ENCODE assay signal across 2 cellular contexts in genomic region chr9:111531716-111532115, GRCh38.
TF ChIP-seq lines count a peak whose summit lies in the region.

No MANE protein-coding gene starts in this region.

TF ChIP-seq in WTC11, 78 proteins besides CTCF, POLR2A, EP300 and RAD21:
- TF ChIP-seq ATF6 (CRISPR knock-in tag; IDR thresholded peaks at IDR 0.05) (no peak), SMAD3 (CRISPR knock-in tag; IDR thresholded peaks at IDR 0.05; ENCODE audit: borderline replicate concordance) (no peak), NFATC4 (CRISPR knock-in tag; IDR thresholded peaks at IDR 0.05) (no peak), CDX4 (CRISPR knock-in tag; IDR thresholded peaks at IDR 0.05; ENCODE audit: borderline replicate concordance) (no peak), TEAD1 (CRISPR knock-in tag; IDR thresholded peaks at IDR 0.05) (no peak), ZNF121 (CRISPR knock-in tag; IDR thresholded peaks at IDR 0.05) (peak; percentile 97)

TF ChIP-seq in H1, 55 proteins besides CTCF, POLR2A, EP300 and RAD21:
- no peak for TF ChIP-seq CHD1 (IDR thresholded peaks at IDR 0.05; ENCODE audit: low read depth, low read length)
- TF ChIP-seq TBP (IDR thresholded peaks at IDR 0.05; ENCODE audit: low read depth, low read length) = no peak
- no peak for TF ChIP-seq SP2 (IDR thresholded peaks at IDR 0.05; ENCODE audit: low read length)
- no peak for TF ChIP-seq CHD2 (IDR thresholded peaks at IDR 0.05; ENCODE audit: low read length)
- no peak for TF ChIP-seq RNF2 (IDR thresholded peaks at IDR 0.05; ENCODE audit: borderline replicate concordance, low read depth, low read length, missing control alignments, poor library complexity, severe bottlenecking)
- TF ChIP-seq RBBP5 (IDR thresholded peaks at IDR 0.05; ENCODE audit: borderline replicate concordance, low read depth, low read length) = no peak
- TF ChIP-seq JUN (IDR thresholded peaks at IDR 0.05; ENCODE audit: low read depth, low read length) = no peak
- TF ChIP-seq USF2 (IDR thresholded peaks at IDR 0.05; ENCODE audit: low read length) = no peak
- no peak for TF ChIP-seq MAFK (IDR thresholded peaks at IDR 0.05; ENCODE audit: low read depth, low read length)
- TF ChIP-seq EGR1 (IDR thresholded peaks at IDR 0.05; ENCODE audit: borderline replicate concordance, low read depth, low read length) = no peak
- no peak for TF ChIP-seq YY1 (IDR thresholded peaks at IDR 0.05; ENCODE audit: low read depth, low read length)
- TF ChIP-seq TAF7 (optimal IDR thresholded peaks at IDR 0.05; ENCODE audit: borderline replicate concordance, low read depth, low read length) = no peak
- TF ChIP-seq EZH2 (IDR thresholded peaks at IDR 0.05; ENCODE audit: low read depth, low read length, severe bottlenecking) = no peak
